Comparison of ENCODE assay signal across 1 cellular context in genomic region chr9:68704804-68705635, GRCh38.
A peak's percentile ranks its signal among the peaks of the same experiment; 100 is the strongest.
TF ChIP-seq lines count a peak whose summit lies in the region.

Gene PIP5K1B (plus strand): TSS chr9:68705240. CDS start chr9:68822615, 117,375 bp downstream.

TF ChIP-seq in K562, 482 proteins besides CTCF, POLR2A, EP300 and RAD21 (continued from another document and continues in another):
- TF ChIP-seq CHD7 (IDR thresholded peaks at IDR 0.05; ENCODE audit: low read depth, low read length) (no peak), BRD4 (IDR thresholded peaks at IDR 0.05) (no peak), NCOA1 (IDR thresholded peaks at IDR 0.05; ENCODE audit: low read depth) (no peak), ZBTB2 (IDR thresholded peaks at IDR 0.05) (0 out of 2 replicates have a peak, but pooled peaks have one; percentile 19), HNRNPH1 (optimal IDR thresholded peaks at IDR 0.05; ENCODE audit: low read depth, low read length) (no peak), CBX1 (IDR thresholded peaks at IDR 0.05; ENCODE audit: low read depth) (peak; percentile 63; the same call in 1 of the 2 replicates), ZNF639 (CRISPR knock-in tag; conservative IDR thresholded peaks at IDR 0.05 in 1 of 2, IDR thresholded peaks at IDR 0.05 in 1 of 2) (peak in 1 of 2 experiments; percentile 62; a peak in 1 of 4 replicates), IRF1 (CRISPR knock-in tag; IDR thresholded peaks at IDR 0.05; ENCODE audit: borderline replicate concordance) (no peak), BACH1 (tag; IDR thresholded peaks at IDR 0.05) (no peak), MCM3 (IDR thresholded peaks at IDR 0.05) (no peak), ZNF778 (CRISPR knock-in tag; IDR thresholded peaks at IDR 0.05) (no peak), TAF1 (IDR thresholded peaks at IDR 0.05; ENCODE audit: control insufficient read depth, extremely low read depth, insufficient read depth, low read length, severe bottlenecking) (peak; percentile 26), HMG20A (CRISPR knock-in tag; conservative IDR thresholded peaks at IDR 0.05) (no peak), HDAC1 (IDR thresholded peaks at IDR 0.05) (no peak), MBD1 (CRISPR knock-in tag; IDR thresholded peaks at IDR 0.05) (no peak), TBP (optimal IDR thresholded peaks at IDR 0.05; ENCODE audit: low read depth, low read length) (peak; percentile 43), HOXB6 (CRISPR knock-in tag; IDR thresholded peaks at IDR 0.05; ENCODE audit: borderline replicate concordance) (no peak), DLX4 (CRISPR knock-in tag; IDR thresholded peaks at IDR 0.05) (no peak), SMARCA5 (IDR thresholded peaks at IDR 0.05) (no peak), ZNF318 (IDR thresholded peaks at IDR 0.05; ENCODE audit: borderline replicate concordance in 1 of 2, low read depth in 1 of 2) (no peak), ZNF644 (tag; IDR thresholded peaks at IDR 0.05; ENCODE audit: low read depth) (no peak), TCF3 (CRISPR knock-in tag; IDR thresholded peaks at IDR 0.05) (no peak)
